ENCODE assay signal across 9 cellular contexts in the genomic region with DNA sequence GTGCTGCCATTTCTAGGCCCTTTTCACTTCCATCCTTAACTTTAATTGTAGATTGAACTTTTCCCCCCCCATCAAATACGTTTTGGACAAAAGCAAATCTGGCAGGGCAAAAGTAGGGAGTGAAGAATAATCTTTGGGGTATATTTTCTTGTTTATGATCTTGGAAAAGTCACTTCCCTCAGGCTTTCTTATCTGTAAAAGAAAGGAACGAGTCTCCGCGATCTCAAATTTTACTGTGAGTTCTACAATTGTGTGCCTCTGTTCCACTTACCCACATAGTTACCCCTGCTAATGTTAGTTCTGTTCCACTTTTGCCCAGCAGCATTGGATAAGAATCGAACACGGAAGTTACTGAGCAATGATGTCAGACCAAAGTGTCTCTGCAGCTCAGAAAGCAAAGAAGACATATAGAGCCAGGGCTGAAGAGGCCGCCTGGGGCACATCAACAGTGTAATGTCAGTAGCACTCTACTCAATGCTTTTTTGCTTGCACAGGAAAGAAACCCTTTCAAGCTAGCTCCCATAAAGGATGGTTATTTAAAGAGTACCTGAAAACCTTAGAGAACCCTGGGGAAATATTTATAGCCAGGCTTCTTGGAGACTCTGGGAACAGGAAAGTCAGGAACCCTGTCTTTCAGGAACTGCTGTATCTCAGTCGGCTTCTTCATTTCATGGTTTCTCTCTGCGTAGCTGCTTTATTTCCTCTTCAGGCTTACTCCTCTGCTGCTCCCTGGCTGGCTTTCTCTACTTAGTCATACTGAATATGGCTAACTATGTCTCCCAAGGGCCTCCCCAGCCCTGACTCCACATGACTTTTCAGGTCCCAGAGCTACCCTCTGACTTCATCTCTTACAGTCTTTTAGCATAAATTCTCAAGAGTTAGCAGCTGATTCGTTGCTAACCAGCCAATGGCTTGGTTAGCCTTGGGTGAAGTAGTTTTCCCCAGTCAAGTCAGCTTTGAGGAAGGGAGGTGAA.
DNase-seq lines count a peak whose midpoint lies in the region; ATAC-seq and TF ChIP-seq lines count a peak whose summit lies in the region.
"Had no signal": no experiment of that assay in that cellular context is flagged by ENCODE, and none has a peak within 500 bp of the region (broad histone marks: within the 10 kb centered on the region; RNA-seq: fewer than 3 reads in every experiment).

No MANE protein-coding gene starts in this region.

- ATAC-seq in HG02938 (IDR thresholded peaks at IDR 0.05; ENCODE audit: unreplicated experiment) (peak; percentile 78), omental fat pad (ENCODE audit: low FRiP score) (peak; percentile 60)
- ATAC-seq in activated T-helper 17 cell treated with anti-CD3 and anti-CD28 coated beads, Interleukin-2, amount 50 U/mL, for 72 hours (replicated peaks) = peak; percentile 73

- in situ Hi-C loops in ACHN (cut with HindIII; ENCODE audit: low pct_ligation_motif_present, low pct_unique_long_range_greater_than_20kb, low sequenced_read_pairs) = no loop called here

- no peak for TF ChIP-seq CTCF in omental fat pad (IDR thresholded peaks at IDR 0.05)
- TF ChIP-seq CTCF in GM10266 (IDR thresholded peaks at IDR 0.05; ENCODE audit: control insufficient read depth, insufficient read depth, low read depth, missing control alignments) = no peak
- TF ChIP-seq CTCF in mesothelial cell of epicardium (IDR thresholded peaks at IDR 0.05; ENCODE audit: unreplicated experiment) = no peak

- no peak overlapping the region for H3K4me3 Mint-ChIP-seq in activated T-helper 17 cell treated with anti-CD3 and anti-CD28 coated beads, Interleukin-2, amount 50 U/mL, for 72 hours
- no peak overlapping the region for H3K4me3 Mint-ChIP-seq in mesothelial cell of epicardium

- no peaks in the 10 kb centered on the region for H3K4me1 Mint-ChIP-seq in activated T-helper 17 cell treated with anti-CD3 and anti-CD28 coated beads, Interleukin-2, amount 50 U/mL, for 72 hours
- H3K4me1 Mint-ChIP-seq in mesothelial cell of epicardium = no peaks in the 10 kb centered on the region

- no peak overlapping the region for H3K27ac Mint-ChIP-seq in activated T-helper 17 cell treated with anti-CD3 and anti-CD28 coated beads, Interleukin-2, amount 50 U/mL, for 72 hours
- H3K27ac Mint-ChIP-seq in mesothelial cell of epicardium = no peak overlapping the region

- DNase-seq in GM19240 (ENCODE audit: insufficient read length, low spot score) = peak; percentile 2
- no peak for DNase-seq in omental fat pad (ENCODE audit: low spot score)
- DNase-seq in ACHN = no peak
- no peak for DNase-seq in GM10266 (ENCODE audit: extremely low spot score)
- DNase-seq in DMS114 treated with DMSO at 0.1 percent for 48 hours (lab: John Stamatoyannopoulos, UW; ENCODE audit: unreplicated experiment) = no peak
- DNase-seq in mesothelial cell of epicardium (ENCODE audit: low spot score in 2 of 2, unreplicated experiment in 2 of 2) = no peak
- DNase-seq: NCI-H524 had no signal

- no peaks in the 10 kb centered on the region for H3K27me3 Mint-ChIP-seq in activated T-helper 17 cell treated with anti-CD3 and anti-CD28 coated beads, Interleukin-2, amount 50 U/mL, for 72 hours
- no peaks in the 10 kb centered on the region for H3K27me3 Mint-ChIP-seq in mesothelial cell of epicardium (ENCODE audit: low read depth)

- no peaks in the 10 kb centered on the region for H3K9me3 Mint-ChIP-seq in activated T-helper 17 cell treated with anti-CD3 and anti-CD28 coated beads, Interleukin-2, amount 50 U/mL, for 72 hours
- H3K9me3 Mint-ChIP-seq in mesothelial cell of epicardium = peaks cover 6% of the 10 kb centered on the region

- H3K36me3 Mint-ChIP-seq in activated T-helper 17 cell treated with anti-CD3 and anti-CD28 coated beads, Interleukin-2, amount 50 U/mL, for 72 hours (ENCODE audit: low read depth) = no peaks in the 10 kb centered on the region
- no peaks in the 10 kb centered on the region for H3K36me3 Mint-ChIP-seq in mesothelial cell of epicardium
